In genomic region chr13:51793570-51794273, GRCh38 we compare ENCODE assay signal across 8 cellular contexts.
DNase-seq lines count a peak whose midpoint lies in the region; ATAC-seq lines count a peak whose summit lies in the region.

No MANE protein-coding gene starts in this region.

- ATAC-seq in GM19035 (IDR thresholded peaks at IDR 0.05; ENCODE audit: unreplicated experiment): peak; percentile 64
- ATAC-seq in HG03280 (IDR thresholded peaks at IDR 0.05; ENCODE audit: unreplicated experiment): peak; percentile 42

- in situ Hi-C loops in ACHN (cut with HindIII; ENCODE audit: low pct_ligation_motif_present, low pct_unique_long_range_greater_than_20kb, low sequenced_read_pairs): no loop called here

- peak; percentile 67 for DNase-seq in ACHN
- peak; percentile 56 for DNase-seq in SW480 (ENCODE audit: low spot score)
- peak; percentile 44 for DNase-seq in fibroblast of gingiva (ENCODE audit: low read depth)
- DNase-seq in stimulated activated CD4-positive, alpha-beta T cell treated with anti-CD3 and anti-CD28 coated beads, Interleukin-15, amount 100 ng/mL, for 24 hours: peak; percentile 76
- no peak for DNase-seq in NCI-H446 (lab: John Stamatoyannopoulos, UW)
- no peak for DNase-seq in SHP77 treated with DMSO at 0.1 percent for 48 hours (lab: John Stamatoyannopoulos, UW)

Comparison
In these comparisons a context has a peak if more than half of its experiments do, and no peak if none do; other contexts are left out.
1. DNase-seq: peak in ACHN (single experiment), SW480 (single experiment), fibroblast of gingiva (single experiment) and stimulated activated CD4-positive, alpha-beta T cell treated with anti-CD3 and anti-CD28 coated beads, Interleukin-15, amount 100 ng/mL, for 24 hours (single experiment); none in NCI-H446 (0 of 2) and SHP77 treated with DMSO at 0.1 percent for 48 hours (single experiment).